In genomic region chr7:115005942-115006341, GRCh38 we compare ENCODE assay signal across 14 cellular contexts.
DNase-seq lines count a peak whose midpoint lies in the region; ATAC-seq and TF ChIP-seq lines count a peak whose summit lies in the region.
"Had no signal": no experiment of that assay in that cellular context is flagged by ENCODE, and none has a peak within 500 bp of the region (broad histone marks: within the 10 kb centered on the region; RNA-seq: fewer than 3 reads in every experiment).

No MANE protein-coding gene starts in this region.

- no peak for TF ChIP-seq CTCF in natural killer cell (IDR thresholded peaks at IDR 0.05)
- TF ChIP-seq CTCF in activated B cell treated with CpG ODN at 0.5 μM for 24 hours (IDR thresholded peaks at IDR 0.05), result no peak

- ATAC-seq in natural killer cell treated with Interleukin-12 subunit alpha and Interleukin-12 subunit beta and Interleukin-15 and Interleukin-18, amount 100 ng/mL, for 72 hours, result peak in 1 of 2 donors; percentile 45
- ATAC-seq in natural killer cell, result no peak
- ATAC-seq in activated B cell treated with CpG ODN at 0.5 μM for 24 hours (ENCODE audit: low read depth), result no peak

- H3K4me1 Mint-ChIP-seq in natural killer cell treated with Interleukin-12 subunit alpha and Interleukin-12 subunit beta and Interleukin-15 and Interleukin-18, amount 100 ng/mL, for 72 hours (ENCODE audit: low read depth in 2 of 2), result peaks cover 54 to 63% of the 10 kb centered on the region in 2 donors
- H3K4me1 Mint-ChIP-seq in natural killer cell (peaks cover 42 to 43% of the 10 kb centered on the region in 2 donors), activated B cell treated with CpG ODN at 0.5 μM for 24 hours (peaks cover 24% of the 10 kb centered on the region)

- H3K36me3 Mint-ChIP-seq in natural killer cell treated with Interleukin-12 subunit alpha and Interleukin-12 subunit beta and Interleukin-15 and Interleukin-18, amount 100 ng/mL, for 72 hours, result peaks cover 9% of the 10 kb centered on the region
- H3K36me3 Mint-ChIP-seq in natural killer cell (no peaks in the 10 kb centered on the region), activated B cell treated with CpG ODN at 0.5 μM for 24 hours (ENCODE audit: low read depth) (peaks cover 73% of the 10 kb centered on the region)

- no peaks in the 10 kb centered on the region for H3K27me3 Mint-ChIP-seq in natural killer cell treated with Interleukin-12 subunit alpha and Interleukin-12 subunit beta and Interleukin-15 and Interleukin-18, amount 100 ng/mL, for 72 hours
- H3K27me3 Mint-ChIP-seq in natural killer cell (ENCODE audit: low read depth in 2 of 2) (no peaks in the 10 kb centered on the region), activated B cell treated with CpG ODN at 0.5 μM for 24 hours (no peaks in the 10 kb centered on the region)

- H3K9me3 Mint-ChIP-seq in natural killer cell treated with Interleukin-12 subunit alpha and Interleukin-12 subunit beta and Interleukin-15 and Interleukin-18, amount 100 ng/mL, for 72 hours, result no peaks in the 10 kb centered on the region
- H3K9me3 Mint-ChIP-seq in natural killer cell (no peaks in the 10 kb centered on the region), activated B cell treated with CpG ODN at 0.5 μM for 24 hours (no peaks in the 10 kb centered on the region)
- H3K9me3 Mint-ChIP-seq: neural crest cell had no signal

- intact Hi-C loops in natural killer cell (cut with micrococcal nuclease) (no loop called here), activated B cell treated with CpG ODN at 0.5 μM for 24 hours (cut with micrococcal nuclease) (no loop called here)

- no peak for DNase-seq in natural killer cell treated with Interleukin-12 subunit alpha and Interleukin-12 subunit beta and Interleukin-15 and Interleukin-18, amount 100 ng/mL, for 72 hours (ENCODE audit: low spot score)
- DNase-seq in natural killer cell (no peak), activated B cell treated with CpG ODN at 0.5 μM for 24 hours (no peak), iPS-NIHi7 (ENCODE audit: extremely low spot score) (peak; percentile 68), germinal center (ENCODE audit: low spot score) (no peak), HUDEP-2 (lab: John Stamatoyannopoulos, UW; ENCODE audit: unreplicated experiment in 76 of 76) (no peak), inferior parietal cortex (ENCODE audit: extremely low spot score) (no peak), NCI-H1105 (lab: John Stamatoyannopoulos, UW) (no peak)
- DNase-seq: activated CD4-positive, CD25-positive, alpha-beta regulatory T cell treated with anti-CD3 and anti-CD28 coated beads, Interleukin-2, amount 50 U/mL, for 72 hours; activated gamma-delta T cell treated with Interleukin-2 at 50 U/mL for 16 hours; GF-D8; MV-4-11; NCI-H510A treated with DMSO at 0.1 percent for 48 hours had no signal

- no peak overlapping the region for H3K4me3 Mint-ChIP-seq in natural killer cell treated with Interleukin-12 subunit alpha and Interleukin-12 subunit beta and Interleukin-15 and Interleukin-18, amount 100 ng/mL, for 72 hours
- H3K4me3 Mint-ChIP-seq in natural killer cell, result no peak overlapping the region
- no peak overlapping the region for H3K4me3 Mint-ChIP-seq in activated B cell treated with CpG ODN at 0.5 μM for 24 hours
- H3K4me3 Mint-ChIP-seq: neural crest cell had no signal

- CTCF ChIA-PET in activated B cell treated with CpG ODN at 0.5 μM for 24 hours (lab: Charles Lee), result no interaction called here

- POLR2A ChIA-PET in activated B cell treated with CpG ODN at 0.5 μM for 24 hours (lab: Charles Lee), result no interaction called here

- H3K27ac Mint-ChIP-seq in natural killer cell treated with Interleukin-12 subunit alpha and Interleukin-12 subunit beta and Interleukin-15 and Interleukin-18, amount 100 ng/mL, for 72 hours, result peak overlapping the region; percentile 51 to 58
- H3K27ac Mint-ChIP-seq in natural killer cell (no peak overlapping the region), activated B cell treated with CpG ODN at 0.5 μM for 24 hours (peak overlapping the region; percentile 25)

Comparison
In these comparisons a context has a peak if more than half of its experiments do, and no peak if none do; other contexts are left out.
1. H3K27ac Mint-ChIP-seq: peak in natural killer cell treated with Interleukin-12 subunit alpha and Interleukin-12 subunit beta and Interleukin-15 and Interleukin-18, amount 100 ng/mL, for 72 hours (2 of 2) and activated B cell treated with CpG ODN at 0.5 μM for 24 hours (single experiment); none in natural killer cell (0 of 2).